In genomic region chr13:95073826-95074345, GRCh38 we compare ENCODE assay signal across 12 cellular contexts.
"Had no signal": no experiment of that assay in that cellular context is flagged by ENCODE, and none has a peak within 500 bp of the region (broad histone marks: within the 10 kb centered on the region; RNA-seq: fewer than 3 reads in every experiment).

No MANE protein-coding gene starts in this region.

- DNase-seq: activated CD4-positive, alpha-beta T cell treated with anti-CD3 and anti-CD28 coated beads, Interleukin-2, amount 50 U/mL, for 1 hour; activated CD8-positive, alpha-beta memory T cell treated with anti-CD3 and anti-CD28 coated beads for 24 hours; activated naive CD8-positive, alpha-beta T cell treated with anti-CD3 and anti-CD28 coated beads for 36 hours; mucosa of descending colon; naive thymus-derived CD4-positive, alpha-beta T cell; retina had no signal

- ATAC-seq: activated CD4-positive, CD25-positive, alpha-beta regulatory T cell treated with anti-CD3 and anti-CD28 coated beads, Interleukin-2, amount 50 U/mL, for 24 hours; left lobe of liver; mucosa of descending colon; naive thymus-derived CD4-positive, alpha-beta T cell; stimulated activated effector memory CD8-positive, alpha-beta T cell treated with anti-CD3 and anti-CD28 coated beads, Interleukin-12 subunit alpha, Interleukin-12 subunit beta, amount 100 ng/mL, for 72 hours had no signal

- H3K4me3 ChIP-seq: cardiac muscle cell, hepatocyte, mucosa of descending colon had no signal

- H3K9me3 ChIP-seq: mucosa of descending colon had no signal

- H3K27me3 ChIP-seq: cardiac muscle cell, hepatocyte had no signal

- H2AFZ ChIP-seq: hepatocyte had no signal

- H3K79me2 ChIP-seq: hepatocyte had no signal

- H3K36me3 ChIP-seq: cardiac muscle cell had no signal

- H3K4me2 ChIP-seq: hepatocyte had no signal

- H3K27ac ChIP-seq: cardiac muscle cell, epithelial cell of prostate, hepatocyte had no signal
